ENCODE assay signal across 9 cellular contexts in genomic region chr22:47697861-47698260, GRCh38.
"Had no signal": no experiment of that assay in that cellular context is flagged by ENCODE, and none has a peak within 500 bp of the region (broad histone marks: within the 10 kb centered on the region; RNA-seq: fewer than 3 reads in every experiment).

No MANE protein-coding gene starts in this region.

- ATAC-seq: HCT116, HepG2 had no signal

- H2AFZ ChIP-seq: GM23248 had no signal

- H3K4me3 ChIP-seq: GM23248, HAP-1 had no signal

- H3K9ac ChIP-seq: GM23248 had no signal

- H3K4me1 ChIP-seq: HAP-1 had no signal

- H3K27me3 Mint-ChIP-seq: IgD-negative memory B cell had no signal

- H3K27ac Mint-ChIP-seq: HFFc6, IgD-negative memory B cell had no signal

- DNase-seq: GM23248, GOT3, H7, HFFc6 had no signal

- H3K4me1 Mint-ChIP-seq: IgD-negative memory B cell had no signal

- H3K9me3 Mint-ChIP-seq: IgD-negative memory B cell had no signal

- H3K36me3 ChIP-seq: HAP-1 had no signal

- H3K36me3 Mint-ChIP-seq: IgD-negative memory B cell had no signal

- H3K27ac ChIP-seq: GM23248 had no signal

- FAIRE-seq: HepG2, HTR-8/SVneo had no signal

- H3K4me3 Mint-ChIP-seq: HFFc6, IgD-negative memory B cell had no signal

- H3K9me3 ChIP-seq: HAP-1 had no signal
